ENCODE assay signal across 8 cellular contexts in genomic region chr11:33160147-33160546, GRCh38. TPM values are rescaled to one million over a fixed set of nuclear protein-coding genes. Genes with fewer than 3 reads are reported as not detected.
A peak's percentile ranks its signal among the peaks of the same experiment; 100 is the strongest.
DNase-seq lines count a peak whose midpoint lies in the region; ATAC-seq and TF ChIP-seq lines count a peak whose summit lies in the region.

No MANE protein-coding gene starts in this region.

- H3K36me3 ChIP-seq in aorta (ENCODE audit: control insufficient read depth in 1 of 2, insufficient read depth in 2 of 2, low read length in 1 of 2) = no peaks in the 10 kb centered on the region

- no peaks in the 10 kb centered on the region for H3K9me3 ChIP-seq in aorta (ENCODE audit: control insufficient read depth, low read length)

- H3K27me3 ChIP-seq in aorta (ENCODE audit: control insufficient read depth in 1 of 2, insufficient read depth in 2 of 2, low read length in 1 of 2) = no peaks in the 10 kb centered on the region

- peaks cover 1 to 3% of the 10 kb centered on the region in 2 donors for H3K4me1 ChIP-seq in aorta (ENCODE audit: control insufficient read depth in 1 of 2, insufficient read depth in 2 of 2, low read length in 2 of 2)

- peaks cover 52% of the 10 kb centered on the region for H3K4me1 Mint-ChIP-seq in activated T-cell treated with anti-CD3 and anti-CD28 coated beads, Interleukin-2, amount 50 U/mL, for 24 hours (ENCODE audit: low read depth)
- peaks cover 31% of the 10 kb centered on the region for H3K4me1 Mint-ChIP-seq in memory B cell

- H3K4me3 ChIP-seq in cardiac fibroblast (replicated peaks in 1 of 2; ENCODE audit: low read depth in 2 of 2, low read length in 2 of 2) (peak overlapping the region; percentile 82 to 91), aorta (ENCODE audit: low read length in 2 of 2) (peak overlapping the region; percentile 45 to 71)

- no peaks in the 10 kb centered on the region for H3K27me3 Mint-ChIP-seq in activated T-cell treated with anti-CD3 and anti-CD28 coated beads, Interleukin-2, amount 50 U/mL, for 24 hours
- no peaks in the 10 kb centered on the region for H3K27me3 Mint-ChIP-seq in memory B cell

- ATAC-seq in memory B cell (ENCODE audit: low read depth) (no peak), aorta (ENCODE audit: low FRiP score) (no peak)

- peak overlapping the region; percentile 99 for H3K27ac Mint-ChIP-seq in activated T-cell treated with anti-CD3 and anti-CD28 coated beads, Interleukin-2, amount 50 U/mL, for 24 hours
- peak overlapping the region; percentile 98 for H3K27ac Mint-ChIP-seq in memory B cell

- no peaks in the 10 kb centered on the region for H3K9me3 Mint-ChIP-seq in activated T-cell treated with anti-CD3 and anti-CD28 coated beads, Interleukin-2, amount 50 U/mL, for 24 hours
- H3K9me3 Mint-ChIP-seq in memory B cell = no peaks in the 10 kb centered on the region

- peaks cover 59% of the 10 kb centered on the region for H3K36me3 Mint-ChIP-seq in activated T-cell treated with anti-CD3 and anti-CD28 coated beads, Interleukin-2, amount 50 U/mL, for 24 hours (ENCODE audit: low read depth)
- H3K36me3 Mint-ChIP-seq in memory B cell = peaks cover 6% of the 10 kb centered on the region

- no peak for DNase-seq in activated T-cell treated with anti-CD3 and anti-CD28 coated beads, Interleukin-2, amount 50 U/mL, for 24 hours
- DNase-seq in activated T-cell treated with anti-CD3 and anti-CD28 coated beads, Interleukin-2, amount 50 U/mL, for 1 hour = no peak
- DNase-seq in NCI-H774 (lab: John Stamatoyannopoulos, UW) = peak; percentile 16
- DNase-seq in cardiac fibroblast (ENCODE audit: low read depth in 2 of 2) = peak; percentile 62 to 65
- DNase-seq in memory B cell (ENCODE audit: low spot score in 2 of 2) = no peak
- DNase-seq in aorta = no peak
- DNase-seq in foreskin melanocyte = no peak
- DNase-seq in NCI-H128 (lab: John Stamatoyannopoulos, UW; ENCODE audit: unreplicated experiment) = no peak

- intact Hi-C loops in aorta (cut with DNase I) = loop anchor here (5.0 kb wide), 3 partner anchors 97 to 532 kb away; partner anchors contain the start of gene HIPK3 (in 2 of the 2)

- no peak overlapping the region for H3K27ac ChIP-seq in aorta (ENCODE audit: low read depth in 1 of 2, low read length in 2 of 2)

- no peak for TF ChIP-seq CTCF in cardiac fibroblast (IDR thresholded peaks at IDR 0.05; ENCODE audit: low read depth, low read length)

- 9 to 12% methylated on average over 8 of the region's 8 CpGs for WGBS in aorta, 2 donors

- H3K4me3 Mint-ChIP-seq in activated T-cell treated with anti-CD3 and anti-CD28 coated beads, Interleukin-2, amount 50 U/mL, for 24 hours = peak overlapping the region; percentile 97
- peak overlapping the region; percentile 97 for H3K4me3 Mint-ChIP-seq in memory B cell

RNA-seq across cellular contexts. Expression of gene CSTF3, which starts 1.1 kb away (rescaled TPM):
- total RNA-seq in aorta = 10 to 100 TPM; 19.8 to 21.1 TPM
- polyA plus RNA-seq in aorta = 10 to 100 TPM; 11.4 to 17.4 TPM

Comparison
In these comparisons a context has a peak if more than half of its experiments do, and no peak if none do; other contexts are left out.
1. DNase-seq: peak in NCI-H774 (single experiment) and cardiac fibroblast (2 of 2); none in activated T-cell treated with anti-CD3 and anti-CD28 coated beads, Interleukin-2, amount 50 U/mL, for 24 hours (single experiment), activated T-cell treated with anti-CD3 and anti-CD28 coated beads, Interleukin-2, amount 50 U/mL, for 1 hour (single experiment), memory B cell (0 of 2), aorta (0 of 2), foreskin melanocyte (single experiment) and NCI-H128 (single experiment).